ENCODE assay signal across 21 cellular contexts in the genomic region with DNA sequence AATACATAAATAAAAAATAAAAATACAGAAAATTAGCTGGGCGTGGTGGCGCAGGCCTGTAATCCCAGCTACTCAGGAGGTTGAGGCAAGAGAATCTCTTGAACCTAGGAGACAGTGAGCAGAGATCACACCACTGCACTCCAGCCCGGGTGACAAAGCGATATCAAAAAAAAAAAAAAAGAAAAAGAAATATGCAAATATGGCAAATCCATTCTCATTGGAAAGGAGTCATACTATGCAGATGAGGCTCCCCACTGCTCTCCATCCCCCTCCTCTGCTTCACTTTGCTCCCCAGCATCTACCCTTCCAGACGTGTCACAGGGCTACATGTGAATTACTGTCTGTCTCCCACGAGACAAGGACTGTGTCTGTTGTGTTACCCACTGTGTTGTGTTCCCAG. TPM values are rescaled to one million over a fixed set of nuclear protein-coding genes. Genes with fewer than 3 reads are reported as not detected.
A peak's percentile ranks its signal among the peaks of the same experiment; 100 is the strongest.
DNase-seq lines count a peak whose midpoint lies in the region; ATAC-seq, FAIRE-seq and TF ChIP-seq lines count a peak whose summit lies in the region.
"Had no signal": no experiment of that assay in that cellular context is flagged by ENCODE, and none has a peak within 500 bp of the region (broad histone marks: within the 10 kb centered on the region; RNA-seq: fewer than 3 reads in every experiment).

No MANE protein-coding gene starts in this region.

- H3F3A ChIP-seq in SK-N-SH (replicated peaks; ENCODE audit: insufficient read depth) = no peaks in the 10 kb centered on the region

- no peaks in the 10 kb centered on the region for H3K9me2 ChIP-seq in SK-N-SH

- H3K36me3 ChIP-seq in heart left ventricle (no peaks in the 10 kb centered on the region), endothelial cell of umbilical vein (ENCODE audit: control insufficient read depth in 2 of 2, extremely low read depth in 1 of 2, insufficient read depth in 2 of 2, low read length in 2 of 2) (no peaks in the 10 kb centered on the region), subcutaneous abdominal adipose tissue (ENCODE audit: control insufficient read depth in 5 of 5, insufficient read depth in 5 of 5, low read length in 5 of 5) (no peaks in the 10 kb centered on the region), SK-N-SH (replicated peaks in 1 of 2; ENCODE audit: control insufficient read depth in 1 of 2, insufficient read depth in 2 of 2, low read length in 1 of 2) (no peaks in the 10 kb centered on the region)

- TF ChIP-seq EP300 in SK-N-SH (IDR thresholded peaks at IDR 0.05; ENCODE audit: borderline replicate concordance in 1 of 2, low read depth in 1 of 2, low read length in 1 of 2) = no peak

- no TSS peak for BruUV-seq in endothelial cell of umbilical vein (replicated peaks; lab: Mats Ljungman, UMichigan)

- no peak for ATAC-seq in heart left ventricle
- no peak for ATAC-seq in Right ventricle myocardium superior (ENCODE audit: poor library complexity)
- ATAC-seq: PC-3 had no signal

- H3K27ac ChIP-seq in heart left ventricle (peak overlapping the region in 7 of 12 donors; percentile 15 to 88 (median 74)), endothelial cell of umbilical vein (ENCODE audit: insufficient read depth, low read depth, low read length) (peak overlapping the region; percentile 93), subcutaneous abdominal adipose tissue (ENCODE audit: low read depth, low read length) (peak overlapping the region; percentile 77), SK-N-SH (ENCODE audit: low read depth in 2 of 2, low read length in 1 of 2) (no peak overlapping the region)
- H3K27ac ChIP-seq: 22Rv1, GM23248 had no signal

- FAIRE-seq in endothelial cell of umbilical vein (lab: Jason Lieb, UNC) (no peak), RCC 7860 (lab: Jason Lieb, UNC) (no peak)
- FAIRE-seq: G401.6 had no signal

- TF ChIP-seq CTCF in heart left ventricle (IDR thresholded peaks at IDR 0.05) = no peak
- no peak for TF ChIP-seq CTCF in endothelial cell of umbilical vein (IDR thresholded peaks at IDR 0.05; ENCODE audit: extremely low read depth in 1 of 2, insufficient read depth in 1 of 2, low read depth in 1 of 2, low read length in 2 of 2)
- no peak for TF ChIP-seq CTCF in SK-N-SH (IDR thresholded peaks at IDR 0.05)

- intact Hi-C loops in heart left ventricle (cut with DNase I) = no loop called here
- intact Hi-C loops in Right ventricle myocardium superior (cut with DNase I) = no loop called here
- intact Hi-C loops in endothelial cell of umbilical vein (cut with micrococcal nuclease) = no loop called here

- H3K79me2 ChIP-seq in endothelial cell of umbilical vein (ENCODE audit: control insufficient read depth, insufficient read depth, low read length) (no peaks in the 10 kb centered on the region), SK-N-SH (ENCODE audit: insufficient read depth) (no peaks in the 10 kb centered on the region)

- no peak overlapping the region for H3K4me3 ChIP-seq in heart left ventricle
- H3K4me3 ChIP-seq in endothelial cell of umbilical vein (replicated peaks in 1 of 3; ENCODE audit: insufficient read depth in 1 of 3, low read depth in 1 of 3, low read length in 3 of 3) = no peak overlapping the region
- no peak overlapping the region for H3K4me3 ChIP-seq in subcutaneous abdominal adipose tissue (ENCODE audit: low read depth in 1 of 5, low read length in 5 of 5)
- no peak overlapping the region for H3K4me3 ChIP-seq in SK-N-SH (ENCODE audit: low read depth in 2 of 2, low read length in 1 of 2)
- H3K4me3 ChIP-seq: GM23248 had no signal

- H3K9me3 ChIP-seq in heart left ventricle = peaks cover 0 to 14% (median 2%) of the 10 kb centered on the region in 12 donors
- H3K9me3 ChIP-seq in endothelial cell of umbilical vein (replicated peaks; ENCODE audit: control insufficient read depth, insufficient read depth, low read length) = no peaks in the 10 kb centered on the region
- peaks cover 0 to 21% (median 9%) of the 10 kb centered on the region in 5 donors for H3K9me3 ChIP-seq in subcutaneous abdominal adipose tissue (ENCODE audit: control insufficient read depth in 5 of 5, low read length in 5 of 5)
- no peaks in the 10 kb centered on the region for H3K9me3 ChIP-seq in SK-N-SH

- no peak for TF ChIP-seq RAD21 in SK-N-SH (IDR thresholded peaks at IDR 0.05; ENCODE audit: low read length)

- no peaks in the 10 kb centered on the region for H3K9me1 ChIP-seq in endothelial cell of umbilical vein (replicated peaks; ENCODE audit: control insufficient read depth, extremely low read depth, insufficient read depth, low read length)

- DNase-seq in heart left ventricle = no peak
- no peak for DNase-seq in Right ventricle myocardium superior
- peak; percentile 16 for DNase-seq in RKO (ENCODE audit: low spot score)
- DNase-seq in endothelial cell of umbilical vein (ENCODE audit: low read depth, low spot score) = no peak
- DNase-seq in RCC 7860 (ENCODE audit: low spot score) = no peak
- DNase-seq in NAMALWA (ENCODE audit: low spot score) = no peak
- no peak for DNase-seq in SK-N-SH
- DNase-seq: Calu3; CD4-positive, alpha-beta T cell; DMS79; GM23248; KG1; NCI-H1048; NCI-H2081 treated with DMSO at 0.1 percent for 48 hours; NCI-H510A; NCI-H774; PC-3 had no signal

- no peaks in the 10 kb centered on the region for H3K27me3 ChIP-seq in heart left ventricle
- no peaks in the 10 kb centered on the region for H3K27me3 ChIP-seq in endothelial cell of umbilical vein (ENCODE audit: control insufficient read depth in 2 of 2, insufficient read depth in 2 of 2, low read length in 2 of 2)
- peaks cover 0 to 3% (median 0%) of the 10 kb centered on the region in 5 donors for H3K27me3 ChIP-seq in subcutaneous abdominal adipose tissue (ENCODE audit: control insufficient read depth in 5 of 5, insufficient read depth in 4 of 5, low read length in 5 of 5)
- no peaks in the 10 kb centered on the region for H3K27me3 ChIP-seq in SK-N-SH (ENCODE audit: insufficient read depth)

- H2AFZ ChIP-seq in endothelial cell of umbilical vein (ENCODE audit: low read depth, low read length) (peak overlapping the region; percentile 57), SK-N-SH (ENCODE audit: low read depth) (no peak overlapping the region)
- H2AFZ ChIP-seq: GM23248 had no signal

- H3K4me1 ChIP-seq in heart left ventricle (peaks cover 5 to 82% (median 35%) of the 10 kb centered on the region in 12 donors), endothelial cell of umbilical vein (ENCODE audit: control insufficient read depth, extremely low read depth, insufficient read depth, low read length) (peaks cover 43% of the 10 kb centered on the region), subcutaneous abdominal adipose tissue (ENCODE audit: control insufficient read depth in 5 of 5, insufficient read depth in 5 of 5, low read length in 5 of 5) (peaks cover under 1 to 75% (median 35%) of the 10 kb centered on the region in 5 donors), SK-N-SH (ENCODE audit: control insufficient read depth in 1 of 2, insufficient read depth in 2 of 2, low read depth in 1 of 2, low read length in 1 of 2) (peaks cover 0 to 7% of the 10 kb centered on the region in 2 experiments; a peak in 2 of 4 replicates)

- H3K4me2 ChIP-seq in endothelial cell of umbilical vein (ENCODE audit: insufficient read depth, low read length) (no peak overlapping the region), SK-N-SH (no peak overlapping the region)

- CTCF ChIA-PET in endothelial cell of umbilical vein (lab: Charles Lee) (interaction anchor here (1.0 kb wide), 1 partner anchor 30 kb away, joined by 4 read pairs; no protein-coding TSS in a partner anchor), SK-N-SH (lab: Yijun Ruan, JAX) (no interaction called here)

- no peaks in the 10 kb centered on the region for H4K20me1 ChIP-seq in endothelial cell of umbilical vein (replicated peaks; ENCODE audit: control insufficient read depth, extremely low read depth, insufficient read depth, low read length)
- H4K20me1 ChIP-seq in SK-N-SH (ENCODE audit: insufficient read depth) = no peaks in the 10 kb centered on the region

- dilution Hi-C loops in endothelial cell of umbilical vein (cut with MboI; ENCODE audit: extremely low pct_ligation_motif_present, low sequenced_read_pairs) = no loop called here

- POLR2A ChIA-PET in endothelial cell of umbilical vein (lab: Charles Lee) (interaction anchor here (0.8 to 3.3 kb wide), 2 partner anchors 36 to 51 kb away, joined by 3 to 20 read pairs; partner anchors contain the start of gene PDGFB), SK-N-SH (lab: Yijun Ruan, JAX) (no interaction called here)

- H3K9ac ChIP-seq in endothelial cell of umbilical vein (replicated peaks; ENCODE audit: extremely low read depth, insufficient read depth, low read length) (no peak overlapping the region), subcutaneous abdominal adipose tissue (ENCODE audit: low read length in 5 of 5) (no peak overlapping the region), SK-N-SH (no peak overlapping the region)
- H3K9ac ChIP-seq: GM23248 had no signal

- TF ChIP-seq POLR2A in heart left ventricle (IDR thresholded peaks at IDR 0.05) (no peak), endothelial cell of umbilical vein (IDR thresholded peaks at IDR 0.05; ENCODE audit: low read depth, low read length) (no peak)

- WGBS in heart left ventricle, 4 donors = 79 to 93% (median 81%) methylated on average over 6 of the region's 6 CpGs
- WGBS in SK-N-SH (ENCODE audit: low lambda C conversion rate) = 90% methylated on average over 6 of the region's 6 CpGs

RNA-seq across cellular contexts. Expression of gene PDGFB, which starts 36.3 kb away (rescaled TPM):
- total RNA-seq in heart left ventricle = 10 to 100 TPM; 15.2 to 43.7 (median 21.8) TPM
- polyA plus RNA-seq in heart left ventricle = 10 to 100 TPM in 1 of 2 donors, 1 to 10 TPM in 1; 9.0 to 21.3 TPM
- total RNA-seq in Right ventricle myocardium superior = 16.2 TPM
- 240 and 273 TPM in 2 replicates for total RNA-seq in endothelial cell of umbilical vein
- 135 and 179 TPM in 2 replicates for polyA plus RNA-seq in endothelial cell of umbilical vein
- polyA plus RNA-seq in endothelial cell of umbilical vein (2011; cell fraction: cytosol; rRNA removed) = 144 and 170 TPM in 2 replicates
- 102 and 122 TPM in 2 replicates for polyA plus RNA-seq in endothelial cell of umbilical vein (2011; cell fraction: nucleus; rRNA removed)
- 57.8 and 101 TPM in 2 replicates for polyA plus RNA-seq in endothelial cell of umbilical vein (2012)
- polyA minus RNA-seq in endothelial cell of umbilical vein = 185 and 212 TPM in 2 replicates
- polyA minus RNA-seq in endothelial cell of umbilical vein (2011; cell fraction: cytosol; rRNA and poly(A)+ RNA removed) = 3.4 TPM
- 44.9 and 58.4 TPM in 2 replicates for polyA minus RNA-seq in endothelial cell of umbilical vein (2011; cell fraction: nucleus; rRNA and poly(A)+ RNA removed)
- 0.19 and 0.44 TPM in 2 replicates for polyA plus RNA-seq in SK-N-SH (2012; rRNA removed)
- polyA plus RNA-seq in SK-N-SH (2012; cell fraction: cytosol; rRNA removed) = 0.06 and 0.16 TPM in 2 replicates
- 0.11 and 0.16 TPM in 2 replicates for polyA plus RNA-seq in SK-N-SH (2012; cell fraction: nucleus; rRNA removed)
- total RNA-seq: B cell, GM23248 had no signal

RNA-seq across cellular contexts. Expression of gene RPL3, which starts 38.3 kb away (rescaled TPM):
- 100 to 1,000 TPM; 237 to 911 (median 336) TPM for total RNA-seq in heart left ventricle
- polyA plus RNA-seq in heart left ventricle = 1,000 to 10,000 TPM in 1 of 2 donors, 100 to 1,000 TPM in 1; 329 to 1,765 TPM
- 300 TPM for total RNA-seq in Right ventricle myocardium superior
- 1,954 and 2,068 TPM in 2 replicates for total RNA-seq in endothelial cell of umbilical vein
- 3,568 and 4,065 TPM in 2 replicates for polyA plus RNA-seq in endothelial cell of umbilical vein
- polyA plus RNA-seq in endothelial cell of umbilical vein (2011; cell fraction: cytosol; rRNA removed) = 5,025 and 5,056 TPM in 2 replicates
- 2,447 and 2,853 TPM in 2 replicates for polyA plus RNA-seq in endothelial cell of umbilical vein (2011; cell fraction: nucleus; rRNA removed)
- polyA plus RNA-seq in endothelial cell of umbilical vein (2012) = 2,388 and 3,163 TPM in 2 replicates
- polyA minus RNA-seq in endothelial cell of umbilical vein = 1,732 and 1,760 TPM in 2 replicates
- polyA minus RNA-seq in endothelial cell of umbilical vein (2011; cell fraction: cytosol; rRNA and poly(A)+ RNA removed) = 1,163 TPM
- 461 and 707 TPM in 2 replicates for polyA minus RNA-seq in endothelial cell of umbilical vein (2011; cell fraction: nucleus; rRNA and poly(A)+ RNA removed)
- 4,089 and 4,976 TPM in 2 replicates for polyA plus RNA-seq in SK-N-SH (2012; rRNA removed)
- polyA plus RNA-seq in SK-N-SH (2012; cell fraction: cytosol; rRNA removed) = 3,345 and 4,370 TPM in 2 replicates
- polyA plus RNA-seq in SK-N-SH (2012; cell fraction: nucleus; rRNA removed) = 1,624 and 1,631 TPM in 2 replicates

Comparison
In these comparisons a context has a peak if more than half of its experiments do, and no peak if none do; other contexts are left out.
1. H3K27ac ChIP-seq: peak in heart left ventricle (7 of 12), endothelial cell of umbilical vein (single experiment) and subcutaneous abdominal adipose tissue (single experiment); none in SK-N-SH (0 of 2).